In genomic region chr5:107381189-107381856, GRCh38 we compare ENCODE assay signal across 1 cellular context.
TF ChIP-seq lines count a peak whose summit lies in the region.

No MANE protein-coding gene starts in this region.

TF ChIP-seq in HCT116, 20 proteins besides CTCF, POLR2A, EP300 and RAD21 (continued from another document):
- TF ChIP-seq JUND (IDR thresholded peaks at IDR 0.05): peak; percentile 67
- no peak for TF ChIP-seq SRF (IDR thresholded peaks at IDR 0.05; ENCODE audit: low read depth)
- no peak for TF ChIP-seq ELF1 (IDR thresholded peaks at IDR 0.05; ENCODE audit: borderline replicate concordance, low read depth)
